Comparison of ENCODE assay signal across 1 cellular context in the genomic region with DNA sequence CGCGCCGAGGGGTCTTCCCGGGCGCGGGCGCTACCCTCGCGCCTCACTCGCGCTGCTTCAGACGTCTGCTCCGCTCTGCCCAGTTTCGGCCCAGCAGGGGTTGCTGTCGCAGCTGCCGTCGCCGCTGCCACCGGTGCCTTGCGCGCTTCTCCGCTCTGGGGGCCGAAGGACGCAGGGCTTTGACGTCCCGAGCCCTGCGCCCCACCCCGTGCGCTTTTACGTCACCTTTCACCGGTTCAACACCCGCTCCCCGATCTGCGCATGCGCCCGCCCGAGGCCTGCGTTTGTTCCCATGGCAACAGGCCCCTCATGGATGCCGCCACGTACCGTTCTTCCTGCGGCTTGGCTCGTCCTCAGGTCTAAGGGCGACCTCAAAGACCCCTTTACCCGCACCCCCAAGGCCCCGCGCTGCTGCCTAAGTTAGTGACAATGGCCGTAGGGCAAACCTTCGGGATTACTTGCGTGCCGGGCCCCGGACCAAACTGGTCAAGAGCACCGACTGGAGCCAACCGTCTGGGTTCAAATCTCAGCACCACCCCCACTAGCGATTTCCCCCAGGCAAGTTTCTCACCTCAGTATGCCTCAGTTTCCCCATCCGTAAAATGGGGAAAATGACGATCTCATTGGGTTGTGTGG.
A peak's percentile ranks its signal among the peaks of the same experiment; 100 is the strongest.
TF ChIP-seq lines count a peak whose summit lies in the region.

No MANE protein-coding gene starts in this region.

TF ChIP-seq in K562, 482 proteins besides CTCF, POLR2A, EP300 and RAD21 (continued from another document and continues in another):
- 0 out of 2 replicates have a peak, but pooled peaks have one; percentile 11 for TF ChIP-seq ZNF212 (CRISPR knock-in tag; IDR thresholded peaks at IDR 0.05)
- TF ChIP-seq SMARCA5 (IDR thresholded peaks at IDR 0.05) = no peak
- TF ChIP-seq, protein P1, sequence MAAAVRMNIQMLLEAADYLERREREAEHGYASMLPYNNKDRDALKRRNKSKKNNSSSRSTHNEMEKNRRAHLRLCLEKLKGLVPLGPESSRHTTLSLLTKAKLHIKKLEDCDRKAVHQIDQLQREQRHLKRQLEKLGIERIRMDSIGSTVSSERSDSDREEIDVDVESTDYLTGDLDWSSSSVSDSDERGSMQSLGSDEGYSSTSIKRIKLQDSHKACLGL (CRISPR knock-in tag; IDR thresholded peaks at IDR 0.05; ENCODE audit: borderline replicate concordance, poor library complexity, severe bottlenecking) = peak; percentile 9
- no peak for TF ChIP-seq MTF1 (CRISPR knock-in tag; IDR thresholded peaks at IDR 0.05; ENCODE audit: borderline replicate concordance)
- TF ChIP-seq, protein P2, sequence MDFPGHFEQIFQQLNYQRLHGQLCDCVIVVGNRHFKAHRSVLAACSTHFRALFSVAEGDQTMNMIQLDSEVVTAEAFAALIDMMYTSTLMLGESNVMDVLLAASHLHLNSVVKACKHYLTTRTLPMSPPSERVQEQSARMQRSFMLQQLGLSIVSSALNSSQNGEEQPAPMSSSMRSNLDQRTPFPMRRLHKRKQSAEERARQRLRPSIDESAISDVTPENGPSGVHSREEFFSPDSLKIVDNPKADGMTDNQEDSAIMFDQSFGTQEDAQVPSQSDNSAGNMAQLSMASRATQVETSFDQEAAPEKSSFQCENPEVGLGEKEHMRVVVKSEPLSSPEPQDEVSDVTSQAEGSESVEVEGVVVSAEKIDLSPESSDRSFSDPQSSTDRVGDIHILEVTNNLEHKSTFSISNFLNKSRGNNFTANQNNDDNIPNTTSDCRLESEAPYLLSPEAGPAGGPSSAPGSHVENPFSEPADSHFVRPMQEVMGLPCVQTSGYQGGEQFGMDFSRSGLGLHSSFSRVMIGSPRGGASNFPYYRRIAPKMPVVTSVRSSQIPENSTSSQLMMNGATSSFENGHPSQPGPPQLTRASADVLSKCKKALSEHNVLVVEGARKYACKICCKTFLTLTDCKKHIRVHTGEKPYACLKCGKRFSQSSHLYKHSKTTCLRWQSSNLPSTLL (IDR thresholded peaks at IDR 0.05) = no peak
- TF ChIP-seq MAZ (CRISPR knock-in tag; conservative IDR thresholded peaks at IDR 0.05 in 1 of 2, IDR thresholded peaks at IDR 0.05 in 1 of 2) = peak; percentile 95 to 96
- TF ChIP-seq, protein P3, sequence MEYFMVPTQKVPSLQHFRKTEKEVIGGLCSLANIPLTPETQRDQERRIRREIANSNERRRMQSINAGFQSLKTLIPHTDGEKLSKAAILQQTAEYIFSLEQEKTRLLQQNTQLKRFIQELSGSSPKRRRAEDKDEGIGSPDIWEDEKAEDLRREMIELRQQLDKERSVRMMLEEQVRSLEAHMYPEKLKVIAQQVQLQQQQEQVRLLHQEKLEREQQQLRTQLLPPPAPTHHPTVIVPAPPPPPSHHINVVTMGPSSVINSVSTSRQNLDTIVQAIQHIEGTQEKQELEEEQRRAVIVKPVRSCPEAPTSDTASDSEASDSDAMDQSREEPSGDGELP (CRISPR knock-in tag; IDR thresholded peaks at IDR 0.05; ENCODE audit: borderline replicate concordance) = 0 out of 2 replicates have a peak, but pooled peaks have one; percentile 68
- TF ChIP-seq ZNF121 (CRISPR knock-in tag; conservative IDR thresholded peaks at IDR 0.05) = no peak
- TF ChIP-seq NR2C2 (CRISPR knock-in tag; IDR thresholded peaks at IDR 0.05) = peak; percentile 61; the same call in 1 of the 2 replicates
- peak; percentile 91 for TF ChIP-seq NR2C2 (tag; IDR thresholded peaks at IDR 0.05)
- no peak for TF ChIP-seq CBFA2T3 (IDR thresholded peaks at IDR 0.05)
- peak; percentile 60 to 70; a peak in 2 of 4 replicates for TF ChIP-seq SIN3A (IDR thresholded peaks at IDR 0.05; ENCODE audit: borderline replicate concordance in 2 of 2, control insufficient read depth in 1 of 2, low read depth in 2 of 2, low read length in 2 of 2)
- no peak for TF ChIP-seq EHMT2 (IDR thresholded peaks at IDR 0.05)
- TF ChIP-seq CBX1 (IDR thresholded peaks at IDR 0.05; ENCODE audit: low read depth) = no peak
- TF ChIP-seq ARHGAP35 (IDR thresholded peaks at IDR 0.05; ENCODE audit: partially characterized antibody) = no peak
- TF ChIP-seq ZNF263 (CRISPR knock-in tag; IDR thresholded peaks at IDR 0.05; ENCODE audit: borderline replicate concordance) = no peak; the same call in 1 of the 2 replicates
- TF ChIP-seq, protein P4, sequence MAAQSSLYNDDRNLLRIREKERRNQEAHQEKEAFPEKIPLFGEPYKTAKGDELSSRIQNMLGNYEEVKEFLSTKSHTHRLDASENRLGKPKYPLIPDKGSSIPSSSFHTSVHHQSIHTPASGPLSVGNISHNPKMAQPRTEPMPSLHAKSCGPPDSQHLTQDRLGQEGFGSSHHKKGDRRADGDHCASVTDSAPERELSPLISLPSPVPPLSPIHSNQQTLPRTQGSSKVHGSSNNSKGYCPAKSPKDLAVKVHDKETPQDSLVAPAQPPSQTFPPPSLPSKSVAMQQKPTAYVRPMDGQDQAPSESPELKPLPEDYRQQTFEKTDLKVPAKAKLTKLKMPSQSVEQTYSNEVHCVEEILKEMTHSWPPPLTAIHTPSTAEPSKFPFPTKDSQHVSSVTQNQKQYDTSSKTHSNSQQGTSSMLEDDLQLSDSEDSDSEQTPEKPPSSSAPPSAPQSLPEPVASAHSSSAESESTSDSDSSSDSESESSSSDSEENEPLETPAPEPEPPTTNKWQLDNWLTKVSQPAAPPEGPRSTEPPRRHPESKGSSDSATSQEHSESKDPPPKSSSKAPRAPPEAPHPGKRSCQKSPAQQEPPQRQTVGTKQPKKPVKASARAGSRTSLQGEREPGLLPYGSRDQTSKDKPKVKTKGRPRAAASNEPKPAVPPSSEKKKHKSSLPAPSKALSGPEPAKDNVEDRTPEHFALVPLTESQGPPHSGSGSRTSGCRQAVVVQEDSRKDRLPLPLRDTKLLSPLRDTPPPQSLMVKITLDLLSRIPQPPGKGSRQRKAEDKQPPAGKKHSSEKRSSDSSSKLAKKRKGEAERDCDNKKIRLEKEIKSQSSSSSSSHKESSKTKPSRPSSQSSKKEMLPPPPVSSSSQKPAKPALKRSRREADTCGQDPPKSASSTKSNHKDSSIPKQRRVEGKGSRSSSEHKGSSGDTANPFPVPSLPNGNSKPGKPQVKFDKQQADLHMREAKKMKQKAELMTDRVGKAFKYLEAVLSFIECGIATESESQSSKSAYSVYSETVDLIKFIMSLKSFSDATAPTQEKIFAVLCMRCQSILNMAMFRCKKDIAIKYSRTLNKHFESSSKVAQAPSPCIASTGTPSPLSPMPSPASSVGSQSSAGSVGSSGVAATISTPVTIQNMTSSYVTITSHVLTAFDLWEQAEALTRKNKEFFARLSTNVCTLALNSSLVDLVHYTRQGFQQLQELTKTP (IDR thresholded peaks at IDR 0.05; ENCODE audit: low read depth in 1 of 2, partially characterized antibody in 2 of 2) = no peak
- no peak for TF ChIP-seq SRSF3 (IDR thresholded peaks at IDR 0.05; ENCODE audit: insufficient read depth, low read length)
- TF ChIP-seq KLF6 (CRISPR knock-in tag; IDR thresholded peaks at IDR 0.05; ENCODE audit: borderline replicate concordance) = 0 out of 2 replicates have a peak, but pooled peaks have one; percentile 41
- TF ChIP-seq NFRKB (IDR thresholded peaks at IDR 0.05; ENCODE audit: low read depth) = no peak
- no peak for TF ChIP-seq ZNF583 (CRISPR knock-in tag; IDR thresholded peaks at IDR 0.05)
- TF ChIP-seq HCFC1 (IDR thresholded peaks at IDR 0.05; ENCODE audit: low read depth, low read length) = peak; percentile 76
- TF ChIP-seq, protein P5, sequence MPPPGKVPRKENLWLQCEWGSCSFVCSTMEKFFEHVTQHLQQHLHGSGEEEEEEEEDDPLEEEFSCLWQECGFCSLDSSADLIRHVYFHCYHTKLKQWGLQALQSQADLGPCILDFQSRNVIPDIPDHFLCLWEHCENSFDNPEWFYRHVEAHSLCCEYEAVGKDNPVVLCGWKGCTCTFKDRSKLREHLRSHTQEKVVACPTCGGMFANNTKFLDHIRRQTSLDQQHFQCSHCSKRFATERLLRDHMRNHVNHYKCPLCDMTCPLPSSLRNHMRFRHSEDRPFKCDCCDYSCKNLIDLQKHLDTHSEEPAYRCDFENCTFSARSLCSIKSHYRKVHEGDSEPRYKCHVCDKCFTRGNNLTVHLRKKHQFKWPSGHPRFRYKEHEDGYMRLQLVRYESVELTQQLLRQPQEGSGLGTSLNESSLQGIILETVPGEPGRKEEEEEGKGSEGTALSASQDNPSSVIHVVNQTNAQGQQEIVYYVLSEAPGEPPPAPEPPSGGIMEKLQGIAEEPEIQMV (tag; conservative IDR thresholded peaks at IDR 0.05; ENCODE audit: low read depth) = no peak
- no peak for TF ChIP-seq SRSF7 (optimal IDR thresholded peaks at IDR 0.05; ENCODE audit: low read depth, low read length)
- no peak for TF ChIP-seq SMARCE1 (IDR thresholded peaks at IDR 0.05)
- peak; percentile 97 for TF ChIP-seq MXI1 (IDR thresholded peaks at IDR 0.05; ENCODE audit: low read depth, low read length)
- TF ChIP-seq ETV5 (CRISPR knock-in tag; IDR thresholded peaks at IDR 0.05; ENCODE audit: low read depth) = peak; percentile 9; the same call in 1 of the 2 replicates
- no peak for TF ChIP-seq SRSF1 (IDR thresholded peaks at IDR 0.05; ENCODE audit: low read depth, low read length)
- no peak for TF ChIP-seq MCM2 (IDR thresholded peaks at IDR 0.05; ENCODE audit: low read depth)
- no peak for TF ChIP-seq TSC22D4 (tag; IDR thresholded peaks at IDR 0.05)
- no peak for TF ChIP-seq ZNF217 (CRISPR knock-in tag; IDR thresholded peaks at IDR 0.05)
- TF ChIP-seq, protein P6, sequence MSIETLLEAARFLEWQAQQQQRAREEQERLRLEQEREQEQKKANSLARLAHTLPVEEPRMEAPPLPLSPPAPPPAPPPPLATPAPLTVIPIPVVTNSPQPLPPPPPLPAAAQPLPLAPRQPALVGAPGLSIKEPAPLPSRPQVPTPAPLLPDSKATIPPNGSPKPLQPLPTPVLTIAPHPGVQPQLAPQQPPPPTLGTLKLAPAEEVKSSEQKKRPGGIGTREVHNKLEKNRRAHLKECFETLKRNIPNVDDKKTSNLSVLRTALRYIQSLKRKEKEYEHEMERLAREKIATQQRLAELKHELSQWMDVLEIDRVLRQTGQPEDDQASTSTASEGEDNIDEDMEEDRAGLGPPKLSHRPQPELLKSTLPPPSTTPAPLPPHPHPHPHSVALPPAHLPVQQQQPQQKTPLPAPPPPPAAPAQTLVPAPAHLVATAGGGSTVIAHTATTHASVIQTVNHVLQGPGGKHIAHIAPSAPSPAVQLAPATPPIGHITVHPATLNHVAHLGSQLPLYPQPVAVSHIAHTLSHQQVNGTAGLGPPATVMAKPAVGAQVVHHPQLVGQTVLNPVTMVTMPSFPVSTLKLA (conservative IDR thresholded peaks at IDR 0.05) = peak; percentile 79 to 94
- TF ChIP-seq HIVEP1 (CRISPR knock-in tag; IDR thresholded peaks at IDR 0.05) = no peak
- TF ChIP-seq NCOA6 (IDR thresholded peaks at IDR 0.05) = no peak
- TF ChIP-seq BMI1 (IDR thresholded peaks at IDR 0.05; ENCODE audit: low read length) = peak; percentile 97
- TF ChIP-seq, protein P7, sequence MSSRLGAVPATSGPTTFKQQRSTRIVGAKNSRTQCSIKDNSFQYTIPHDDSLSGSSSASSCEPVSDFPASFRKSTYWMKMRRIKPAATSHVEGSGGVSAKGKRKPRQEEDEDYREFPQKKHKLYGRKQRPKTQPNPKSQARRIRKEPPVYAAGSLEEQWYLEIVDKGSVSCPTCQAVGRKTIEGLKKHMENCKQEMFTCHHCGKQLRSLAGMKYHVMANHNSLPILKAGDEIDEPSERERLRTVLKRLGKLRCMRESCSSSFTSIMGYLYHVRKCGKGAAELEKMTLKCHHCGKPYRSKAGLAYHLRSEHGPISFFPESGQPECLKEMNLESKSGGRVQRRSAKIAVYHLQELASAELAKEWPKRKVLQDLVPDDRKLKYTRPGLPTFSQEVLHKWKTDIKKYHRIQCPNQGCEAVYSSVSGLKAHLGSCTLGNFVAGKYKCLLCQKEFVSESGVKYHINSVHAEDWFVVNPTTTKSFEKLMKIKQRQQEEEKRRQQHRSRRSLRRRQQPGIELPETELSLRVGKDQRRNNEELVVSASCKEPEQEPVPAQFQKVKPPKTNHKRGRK (tag; IDR thresholded peaks at IDR 0.05) = no peak
- TF ChIP-seq E2F3 (CRISPR knock-in tag; IDR thresholded peaks at IDR 0.05) = 0 out of 2 replicates have a peak, but pooled peaks have one; percentile 32
- TF ChIP-seq KLF1 (tag; IDR thresholded peaks at IDR 0.05) = no peak
- TF ChIP-seq L3MBTL2 (IDR thresholded peaks at IDR 0.05) = 0 out of 2 replicates have a peak, but pooled peaks have one; percentile 26
- no peak for TF ChIP-seq RUNX1 (IDR thresholded peaks at IDR 0.05; ENCODE audit: low read depth)
- 0 out of 2 replicates have a peak, but pooled peaks have one; percentile 8 for TF ChIP-seq SMC3 (conservative IDR thresholded peaks at IDR 0.05; ENCODE audit: insufficient read depth, low read depth, low read length)
- peak; percentile 83 for TF ChIP-seq RBBP5 (IDR thresholded peaks at IDR 0.05; ENCODE audit: borderline replicate concordance, insufficient read depth, low read length, poor library complexity, severe bottlenecking)
- TF ChIP-seq, protein P8, sequence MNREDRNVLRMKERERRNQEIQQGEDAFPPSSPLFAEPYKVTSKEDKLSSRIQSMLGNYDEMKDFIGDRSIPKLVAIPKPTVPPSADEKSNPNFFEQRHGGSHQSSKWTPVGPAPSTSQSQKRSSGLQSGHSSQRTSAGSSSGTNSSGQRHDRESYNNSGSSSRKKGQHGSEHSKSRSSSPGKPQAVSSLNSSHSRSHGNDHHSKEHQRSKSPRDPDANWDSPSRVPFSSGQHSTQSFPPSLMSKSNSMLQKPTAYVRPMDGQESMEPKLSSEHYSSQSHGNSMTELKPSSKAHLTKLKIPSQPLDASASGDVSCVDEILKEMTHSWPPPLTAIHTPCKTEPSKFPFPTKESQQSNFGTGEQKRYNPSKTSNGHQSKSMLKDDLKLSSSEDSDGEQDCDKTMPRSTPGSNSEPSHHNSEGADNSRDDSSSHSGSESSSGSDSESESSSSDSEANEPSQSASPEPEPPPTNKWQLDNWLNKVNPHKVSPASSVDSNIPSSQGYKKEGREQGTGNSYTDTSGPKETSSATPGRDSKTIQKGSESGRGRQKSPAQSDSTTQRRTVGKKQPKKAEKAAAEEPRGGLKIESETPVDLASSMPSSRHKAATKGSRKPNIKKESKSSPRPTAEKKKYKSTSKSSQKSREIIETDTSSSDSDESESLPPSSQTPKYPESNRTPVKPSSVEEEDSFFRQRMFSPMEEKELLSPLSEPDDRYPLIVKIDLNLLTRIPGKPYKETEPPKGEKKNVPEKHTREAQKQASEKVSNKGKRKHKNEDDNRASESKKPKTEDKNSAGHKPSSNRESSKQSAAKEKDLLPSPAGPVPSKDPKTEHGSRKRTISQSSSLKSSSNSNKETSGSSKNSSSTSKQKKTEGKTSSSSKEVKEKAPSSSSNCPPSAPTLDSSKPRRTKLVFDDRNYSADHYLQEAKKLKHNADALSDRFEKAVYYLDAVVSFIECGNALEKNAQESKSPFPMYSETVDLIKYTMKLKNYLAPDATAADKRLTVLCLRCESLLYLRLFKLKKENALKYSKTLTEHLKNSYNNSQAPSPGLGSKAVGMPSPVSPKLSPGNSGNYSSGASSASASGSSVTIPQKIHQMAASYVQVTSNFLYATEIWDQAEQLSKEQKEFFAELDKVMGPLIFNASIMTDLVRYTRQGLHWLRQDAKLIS (CRISPR knock-in tag; IDR thresholded peaks at IDR 0.05) = no peak; the same call in 1 of the 2 replicates
- TF ChIP-seq HEY1 (CRISPR knock-in tag; IDR thresholded peaks at IDR 0.05; ENCODE audit: borderline replicate concordance) = no peak
- no peak for TF ChIP-seq HMG20B (CRISPR knock-in tag; IDR thresholded peaks at IDR 0.05)
